ENCODE assay signal across 20 cellular contexts in genomic region chr10:71827828-71828227, GRCh38. TPM values are rescaled to one million over a fixed set of nuclear protein-coding genes. Genes with fewer than 3 reads are reported as not detected.
DNase-seq lines count a peak whose midpoint lies in the region; ATAC-seq, FAIRE-seq and TF ChIP-seq lines count a peak whose summit lies in the region.
"Had no signal": no experiment of that assay in that cellular context is flagged by ENCODE, and none has a peak within 500 bp of the region (broad histone marks: within the 10 kb centered on the region; RNA-seq: fewer than 3 reads in every experiment).

No MANE protein-coding gene starts in this region.

- intact Hi-C loops in HepG2 (cut with micrococcal nuclease; ENCODE audit: unreplicated experiment) (no loop called here), right lobe of liver (cut with DNase I) (no loop called here), upper lobe of right lung (cut with DNase I) (no loop called here)

- no peak overlapping the region for H2AFZ ChIP-seq in HepG2 (ENCODE audit: low read length)

- H3K9me3 ChIP-seq in HepG2 (ENCODE audit: low read length) (no peaks in the 10 kb centered on the region), right lobe of liver (no peaks in the 10 kb centered on the region), adipocyte (ENCODE audit: control insufficient read depth, low read length) (no peaks in the 10 kb centered on the region), upper lobe of right lung (no peaks in the 10 kb centered on the region), small intestine (ENCODE audit: control insufficient read depth, low read depth) (no peaks in the 10 kb centered on the region)

- no TSS peak for BruUV-seq in HepG2 (replicated peaks; lab: Mats Ljungman, UMichigan)

- peaks cover 9% of the 10 kb centered on the region; the same call in 1 of the 2 replicates for H4K20me1 ChIP-seq in HepG2 (ENCODE audit: insufficient read depth, low read length)

- H3K4me2 ChIP-seq in HepG2 (ENCODE audit: low read depth, low read length), result no peak overlapping the region

- POLR2A ChIA-PET in HepG2 (lab: Yijun Ruan, JAX), result no interaction called here

- TF ChIP-seq RAD21 in HepG2 (CRISPR knock-in tag; IDR thresholded peaks at IDR 0.05), result no peak

- no peak for ATAC-seq in HepG2
- no peak for ATAC-seq in right lobe of liver
- ATAC-seq in upper lobe of right lung, result no peak
- ATAC-seq in GM21576 (IDR thresholded peaks at IDR 0.05; ENCODE audit: unreplicated experiment), result no peak
- no peak for ATAC-seq in HG03025 (IDR thresholded peaks at IDR 0.05; ENCODE audit: low FRiP score, unreplicated experiment)
- ATAC-seq: CD8-positive, alpha-beta T cell had no signal

- 98% methylated on average over 4 of the region's 6 CpGs for WGBS in HepG2 (ENCODE audit: low lambda C conversion rate)
- whole genome bisulfite sequencing in right lobe of liver (ENCODE audit: insufficient coverage, low coverage, low lambda C conversion rate, missing lambda C conversion rate), result 59% methylated on average over 3 of the region's 6 CpGs
- WGBS in small intestine, 3 donors, result 84 to 88% (median 87%) methylated on average over 6 of the region's 6 CpGs

- H3K27ac ChIP-seq in HepG2 (ENCODE audit: extremely low read length, insufficient read depth, low read length) (no peak overlapping the region), right lobe of liver (no peak overlapping the region), upper lobe of right lung (no peak overlapping the region), small intestine (ENCODE audit: low read depth in 1 of 2, low read length in 1 of 2) (no peak overlapping the region)
- H3K27ac ChIP-seq: C4-2B had no signal

- peaks cover 57 to 89% of the 10 kb centered on the region in 2 experiments for H3K36me3 ChIP-seq in HepG2 (replicated peaks in 1 of 2; ENCODE audit: control insufficient read depth in 1 of 2, insufficient read depth in 2 of 2, low read length in 2 of 2)
- peaks cover 8 to 98% (median 71%) of the 10 kb centered on the region in 4 donors for H3K36me3 ChIP-seq in right lobe of liver
- peaks cover 96% of the 10 kb centered on the region for H3K36me3 ChIP-seq in adipocyte (ENCODE audit: control insufficient read depth, insufficient read depth, low read length, severe bottlenecking)
- H3K36me3 ChIP-seq in upper lobe of right lung, result peaks cover 96% of the 10 kb centered on the region
- peaks cover 39 to 41% of the 10 kb centered on the region in 2 donors for H3K36me3 ChIP-seq in small intestine (ENCODE audit: control insufficient read depth in 2 of 2, insufficient read depth in 2 of 2, low read length in 2 of 2)

- H3K4me1 ChIP-seq in HepG2 (ENCODE audit: insufficient read depth, low read length) (no peaks in the 10 kb centered on the region), right lobe of liver (no peaks in the 10 kb centered on the region), adipocyte (ENCODE audit: control insufficient read depth, insufficient read depth, low read length) (peaks cover 15% of the 10 kb centered on the region), upper lobe of right lung (peaks cover under 1% of the 10 kb centered on the region), small intestine (ENCODE audit: control insufficient read depth in 2 of 2, insufficient read depth in 1 of 2, low read depth in 1 of 2, low read length in 1 of 2) (no peaks in the 10 kb centered on the region)

- no peak for TF ChIP-seq CTCF in HepG2 (CRISPR knock-in tag; IDR thresholded peaks at IDR 0.05)
- no peak for TF ChIP-seq CTCF in right lobe of liver (IDR thresholded peaks at IDR 0.05)
- TF ChIP-seq CTCF in upper lobe of right lung (IDR thresholded peaks at IDR 0.05), result no peak

- CTCF ChIA-PET in HepG2 (lab: Yijun Ruan, JAX; ENCODE audit: low intra/inter-chr PET ratio, low total read pairs), result no interaction called here

- H3K79me2 ChIP-seq in HepG2 (ENCODE audit: insufficient read depth, low read length), result peaks cover 5% of the 10 kb centered on the region

- no peak for TF ChIP-seq EP300 in HepG2 (IDR thresholded peaks at IDR 0.05; ENCODE audit: low read depth in 2 of 2, low read length in 2 of 2)
- TF ChIP-seq EP300 in HepG2 (CRISPR knock-in tag; IDR thresholded peaks at IDR 0.05; ENCODE audit: borderline replicate concordance), result no peak

- no peak overlapping the region for H3K9ac ChIP-seq in HepG2 (ENCODE audit: insufficient read depth, low read depth, low read length)
- H3K9ac ChIP-seq in adipocyte (ENCODE audit: low read length), result peak overlapping the region; percentile 4

- DNase-seq in HepG2 (ENCODE audit: low spot score), result no peak
- no peak for DNase-seq in right lobe of liver
- no peak for DNase-seq in adipocyte (ENCODE audit: low read depth)
- DNase-seq in mesenteric fat pad (ENCODE audit: low spot score), result peak; percentile 60
- DNase-seq in upper lobe of right lung, result peak; percentile 35
- DNase-seq in small intestine, result no peak
- DNase-seq: ACHN; CD8-positive, alpha-beta T cell; COR-L47; DMS153; DMS79 treated with DMSO at 0.1 percent for 48 hours; GDM1; HCEC 1CT; HFFc6 had no signal

- FAIRE-seq in HepG2 (lab: Jason Lieb, UNC) (no peak), small intestine (lab: Jason Lieb, UNC) (no peak)
- FAIRE-seq: D721Med, GM12892, GM19239 had no signal

- no peaks in the 10 kb centered on the region for H3K27me3 ChIP-seq in HepG2 (ENCODE audit: control insufficient read depth in 1 of 2, insufficient read depth in 2 of 2, low read length in 2 of 2)
- H3K27me3 ChIP-seq in right lobe of liver, result no peaks in the 10 kb centered on the region
- H3K27me3 ChIP-seq in adipocyte (replicated peaks; ENCODE audit: control insufficient read depth, insufficient read depth, low read length), result no peaks in the 10 kb centered on the region
- no peaks in the 10 kb centered on the region for H3K27me3 ChIP-seq in upper lobe of right lung
- H3K27me3 ChIP-seq in small intestine (ENCODE audit: control insufficient read depth in 2 of 2, insufficient read depth in 2 of 2, low read length in 2 of 2), result no peaks in the 10 kb centered on the region

- no peak for TF ChIP-seq POLR2A in HepG2 (IDR thresholded peaks at IDR 0.05; ENCODE audit: insufficient read depth in 1 of 2, low read depth in 2 of 2, low read length in 2 of 2)
- no peak for TF ChIP-seq POLR2A in right lobe of liver (IDR thresholded peaks at IDR 0.05)

- H3K4me3 ChIP-seq in HepG2 (replicated peaks in 1 of 3; ENCODE audit: insufficient read depth in 1 of 3, low read depth in 2 of 3, low read length in 3 of 3) (no peak overlapping the region), right lobe of liver (no peak overlapping the region), adipocyte (ENCODE audit: low read length) (no peak overlapping the region), upper lobe of right lung (no peak overlapping the region), small intestine (ENCODE audit: low read depth in 1 of 2, low read length in 2 of 2) (no peak overlapping the region)

- in situ Hi-C loops in HepG2 (cut with HindIII; ENCODE audit: extremely low pct_ligation_motif_present, low pct_unique_long_range_greater_than_20kb), result no loop called here

RNA-seq across cellular contexts. Expression of gene PSAP, which starts 23.2 kb away (rescaled TPM):
- 148 and 323 TPM in 2 replicates for total RNA-seq in HepG2 (2016; rRNA removed; fragmentation: Illumina TruSeq; extraction: Trizol)
- total RNA-seq in HepG2 (2016; cell fraction: cytosol; rRNA removed; fragmentation: Illumina TruSeq; extraction: Trizol; ENCODE audit: low read depth), result 16.4 and 17.5 TPM in 2 replicates
- total RNA-seq in HepG2 (2016; cell fraction: insoluble cytoplasmic fraction; rRNA removed; fragmentation: Illumina TruSeq; extraction: Trizol), result 130 and 339 TPM in 2 replicates
- total RNA-seq in HepG2 (2016; cell fraction: membrane; rRNA removed; fragmentation: Illumina TruSeq; extraction: Trizol), result 41.6 and 42.4 TPM in 2 replicates
- 278 and 332 TPM in 2 replicates for total RNA-seq in HepG2 (2016; cell fraction: nucleus; rRNA removed; fragmentation: Illumina TruSeq; extraction: Trizol)
- polyA plus RNA-seq in HepG2 (2011; rRNA removed), result 643 and 779 TPM in 2 replicates
- polyA plus RNA-seq in HepG2 (2011; cell fraction: cytosol; rRNA removed), result 776 and 886 TPM in 2 replicates
- 356 and 433 TPM in 2 replicates for polyA plus RNA-seq in HepG2 (2011; cell fraction: nucleus; rRNA removed)
- 412 and 503 TPM in 2 replicates for polyA plus RNA-seq in HepG2 (2012)
- 14.6 and 15.4 TPM in 2 replicates for polyA plus RNA-seq in HepG2 (2016; cell fraction: cytosol; fragmentation: Illumina TruSeq; extraction: Trizol; ENCODE audit: low read depth)
- polyA plus RNA-seq in HepG2 (2016; cell fraction: insoluble cytoplasmic fraction; fragmentation: Illumina TruSeq; extraction: Trizol; ENCODE audit: low read depth), result 111 and 126 TPM in 2 replicates
- 26.4 and 27.8 TPM in 2 replicates for polyA plus RNA-seq in HepG2 (2016; cell fraction: membrane; fragmentation: Illumina TruSeq; extraction: Trizol; ENCODE audit: low read depth)
- polyA plus RNA-seq in HepG2 (2016; cell fraction: nucleus; fragmentation: Illumina TruSeq; extraction: Trizol; ENCODE audit: insufficient read depth, low read depth), result 383 and 387 TPM in 2 replicates
- polyA minus RNA-seq in HepG2 (2011; rRNA and poly(A)+ RNA removed; ENCODE audit: low replicate concordance), result 387 and 527 TPM in 2 replicates
- 256 and 356 TPM in 2 replicates for polyA minus RNA-seq in HepG2 (2011; cell fraction: cytosol; rRNA and poly(A)+ RNA removed)
- polyA minus RNA-seq in HepG2 (2011; cell fraction: nucleus; rRNA and poly(A)+ RNA removed), result 143 and 184 TPM in 2 replicates
- total RNA-seq in right lobe of liver, result 100 to 1,000 TPM; 520 to 743 (median 570) TPM
- total RNA-seq in mesenteric fat pad, result 1,414 TPM
- total RNA-seq in upper lobe of right lung, result 1,464 TPM
- polyA plus RNA-seq in small intestine, result 100 to 1,000 TPM; 149 to 411 (median 210) TPM

RNA-seq across cellular contexts. Expression of gene VSIR, which starts 54.5 kb away (rescaled TPM):
- total RNA-seq in HepG2 (2016; rRNA removed; fragmentation: Illumina TruSeq; extraction: Trizol), result 0.36 and 0.44 TPM in 2 replicates
- 0.26 TPM in 1 of 2 replicates, not detected in the other for total RNA-seq in HepG2 (2016; cell fraction: cytosol; rRNA removed; fragmentation: Illumina TruSeq; extraction: Trizol; ENCODE audit: low read depth)
- 0.41 TPM in 1 of 2 replicates, not detected in the other for total RNA-seq in HepG2 (2016; cell fraction: insoluble cytoplasmic fraction; rRNA removed; fragmentation: Illumina TruSeq; extraction: Trizol)
- 0.14 TPM in 1 of 2 replicates, not detected in the other for total RNA-seq in HepG2 (2016; cell fraction: membrane; rRNA removed; fragmentation: Illumina TruSeq; extraction: Trizol)
- 0.16 and 0.19 TPM in 2 replicates for total RNA-seq in HepG2 (2016; cell fraction: nucleus; rRNA removed; fragmentation: Illumina TruSeq; extraction: Trizol)
- polyA plus RNA-seq in HepG2 (2011; rRNA removed), result 3.2 and 3.8 TPM in 2 replicates
- polyA plus RNA-seq in HepG2 (2011; cell fraction: cytosol; rRNA removed), result 2.2 and 3.9 TPM in 2 replicates
- 2.1 and 3.3 TPM in 2 replicates for polyA plus RNA-seq in HepG2 (2011; cell fraction: nucleus; rRNA removed)
- 0.35 and 0.81 TPM in 2 replicates for polyA plus RNA-seq in HepG2 (2012)
- 0.18 and 0.35 TPM in 2 replicates for polyA plus RNA-seq in HepG2 (2016; cell fraction: cytosol; fragmentation: Illumina TruSeq; extraction: Trizol; ENCODE audit: low read depth)
- 0.23 TPM in 1 of 2 replicates, not detected in the other for polyA plus RNA-seq in HepG2 (2016; cell fraction: insoluble cytoplasmic fraction; fragmentation: Illumina TruSeq; extraction: Trizol; ENCODE audit: low read depth)
- 0.14 and 0.38 TPM in 2 replicates for polyA plus RNA-seq in HepG2 (2016; cell fraction: membrane; fragmentation: Illumina TruSeq; extraction: Trizol; ENCODE audit: low read depth)
- polyA plus RNA-seq in HepG2 (2016; cell fraction: nucleus; fragmentation: Illumina TruSeq; extraction: Trizol; ENCODE audit: insufficient read depth, low read depth), result 0.32 and 1.1 TPM in 2 replicates
- 4.6 and 6.5 TPM in 2 replicates for polyA minus RNA-seq in HepG2 (2011; rRNA and poly(A)+ RNA removed; ENCODE audit: low replicate concordance)
- polyA minus RNA-seq in HepG2 (2011; cell fraction: cytosol; rRNA and poly(A)+ RNA removed), result 3.0 and 4.5 TPM in 2 replicates
- polyA minus RNA-seq in HepG2 (2011; cell fraction: nucleus; rRNA and poly(A)+ RNA removed), result 1.9 and 2.3 TPM in 2 replicates
- total RNA-seq in right lobe of liver, result 10 to 100 TPM in 3 of 6 experiments, 1 to 10 TPM in 3; 6.1 to 17.1 (median 10.1) TPM
- 128 TPM for total RNA-seq in mesenteric fat pad
- total RNA-seq in upper lobe of right lung, result 128 TPM
- polyA plus RNA-seq in small intestine, result 10 to 100 TPM; 26.6 to 58.9 (median 49.6) TPM

Comparison
In these comparisons a context has a peak if more than half of its experiments do, and no peak if none do; other contexts are left out.
1. DNase-seq: peak in mesenteric fat pad (single experiment) and upper lobe of right lung (single experiment); none in HepG2 (single experiment), right lobe of liver (0 of 3), adipocyte (single experiment) and small intestine (single experiment).